In genomic region chr19:46021531-46022041, GRCh38 we compare ENCODE assay signal across 22 cellular contexts. TPM values are rescaled to one million over a fixed set of nuclear protein-coding genes. Genes with fewer than 3 reads are reported as not detected.
A peak's percentile ranks its signal among the peaks of the same experiment; 100 is the strongest.
DNase-seq lines count a peak whose midpoint lies in the region; ATAC-seq, FAIRE-seq and TF ChIP-seq lines count a peak whose summit lies in the region.
"Had no signal": no experiment of that assay in that cellular context is flagged by ENCODE, and none has a peak within 500 bp of the region (broad histone marks: within the 10 kb centered on the region; RNA-seq: fewer than 3 reads in every experiment).

No MANE protein-coding gene starts in this region.

- H3K9me2 ChIP-seq in OCI-LY7 (ENCODE audit: insufficient read depth, low read length) = no peaks in the 10 kb centered on the region
- no peaks in the 10 kb centered on the region for H3K9me2 ChIP-seq in MM.1S (replicated peaks; ENCODE audit: insufficient read depth, low read length)

- POLR2A ChIA-PET in A549 (lab: Yijun Ruan, JAX) = no interaction called here
- POLR2A ChIA-PET in MCF 10A (lab: Yijun Ruan, JAX) = interaction anchor here (1.0 to 2.3 kb wide), 3 partner anchors 19 to 136 kb away, joined by 3 to 8 read pairs (median 5); partner anchors contain the start of gene IRF2BP1
- POLR2A ChIA-PET in HepG2 (lab: Yijun Ruan, JAX) = no interaction called here
- POLR2A ChIA-PET in OCI-LY7 (lab: Charles Lee) = no interaction called here

- H3F3A ChIP-seq in MM.1S (ENCODE audit: insufficient read depth, low read length) = no peaks in the 10 kb centered on the region

- no peak for FAIRE-seq in A549 (lab: Jason Lieb, UNC)
- FAIRE-seq in HepG2 (lab: Jason Lieb, UNC) = no peak

- H3K9me3 Mint-ChIP-seq in MCF 10A (ENCODE audit: unreplicated experiment) = no peaks in the 10 kb centered on the region
- H3K9me3 Mint-ChIP-seq: CD8-positive, alpha-beta memory T cell; HFFc6; stimulated activated effector memory CD8-positive, alpha-beta T cell treated with anti-CD3 and anti-CD28 coated beads, Interleukin-12 subunit alpha, Interleukin-12 subunit beta, amount 100 ng/mL, for 72 hours had no signal

- H3K27me3 Mint-ChIP-seq in MCF 10A (ENCODE audit: insufficient read depth, unreplicated experiment) = no peaks in the 10 kb centered on the region

- WGBS in A549 (ENCODE audit: missing lambda C conversion rate) = 74% methylated on average over 11 of the region's 11 CpGs
- 72% methylated on average over 7 of the region's 11 CpGs for WGBS in HepG2 (ENCODE audit: low lambda C conversion rate)

- H3K4me2 ChIP-seq in A549 (no peak overlapping the region), HepG2 (ENCODE audit: low read depth, low read length) (no peak overlapping the region), OCI-LY7 (ENCODE audit: low read length) (no peak overlapping the region), MM.1S (ENCODE audit: low read depth, low read length) (no peak overlapping the region)

- no peak overlapping the region for H3K27ac Mint-ChIP-seq in MCF 10A (ENCODE audit: low read depth, unreplicated experiment)
- H3K27ac Mint-ChIP-seq: CD8-positive, alpha-beta memory T cell; HFFc6; IgD-negative memory B cell; stimulated activated effector memory CD8-positive, alpha-beta T cell treated with anti-CD3 and anti-CD28 coated beads, Interleukin-12 subunit alpha, Interleukin-12 subunit beta, amount 100 ng/mL, for 72 hours had no signal

- TF ChIP-seq POLR2A in A549 (IDR thresholded peaks at IDR 0.05; ENCODE audit: low read length) = no peak
- no peak for TF ChIP-seq POLR2A in HepG2 (IDR thresholded peaks at IDR 0.05; ENCODE audit: insufficient read depth in 1 of 2, low read depth in 2 of 2, low read length in 2 of 2)

- H3K4me3 ChIP-seq in A549 = no peak overlapping the region
- no peak overlapping the region for H3K4me3 ChIP-seq in HepG2 (replicated peaks in 1 of 3; ENCODE audit: insufficient read depth in 1 of 3, low read depth in 2 of 3, low read length in 3 of 3)
- no peak overlapping the region for H3K4me3 ChIP-seq in OCI-LY7 (ENCODE audit: low read depth, low read length, poor library complexity, severe bottlenecking)
- no peak overlapping the region for H3K4me3 ChIP-seq in MM.1S (ENCODE audit: low read length)

- CTCF ChIA-PET in A549 (lab: Yijun Ruan, JAX) (interaction anchor here (0.7 to 23.2 kb wide), 11 partner anchors 11 to 242 kb away, joined by 3 to 1009 read pairs (median 5); no protein-coding TSS in a partner anchor), MCF 10A (lab: Yijun Ruan, JAX) (interaction anchor here (0.9 to 11.3 kb wide), 3 partner anchors 11 to 57 kb away, joined by 3 to 216 read pairs (median 8); no protein-coding TSS in a partner anchor), HepG2 (lab: Yijun Ruan, JAX; ENCODE audit: low intra/inter-chr PET ratio, low total read pairs) (no interaction called here), OCI-LY7 (lab: Charles Lee; ENCODE audit: unreplicated experiment) (no interaction called here)

- no peak for TF ChIP-seq EP300 in A549 (IDR thresholded peaks at IDR 0.05)
- TF ChIP-seq EP300 in HepG2 (IDR thresholded peaks at IDR 0.05; ENCODE audit: low read depth in 2 of 2, low read length in 2 of 2) = no peak
- TF ChIP-seq EP300 in HepG2 (CRISPR knock-in tag; IDR thresholded peaks at IDR 0.05; ENCODE audit: borderline replicate concordance) = no peak

- H2AFZ ChIP-seq in HepG2 (ENCODE audit: low read length) (no peak overlapping the region), OCI-LY7 (ENCODE audit: low read length) (no peak overlapping the region), MM.1S (ENCODE audit: low read length) (no peak overlapping the region)

- H3K36me3 ChIP-seq in HepG2 (replicated peaks in 1 of 2; ENCODE audit: control insufficient read depth in 1 of 2, insufficient read depth in 2 of 2, low read length in 2 of 2) (no peaks in the 10 kb centered on the region), OCI-LY7 (ENCODE audit: insufficient read depth, low read length) (peaks cover 7% of the 10 kb centered on the region), MM.1S (replicated peaks; ENCODE audit: insufficient read depth, low read length) (no peaks in the 10 kb centered on the region)
- H3K36me3 ChIP-seq: upper lobe of left lung had no signal

- no peaks in the 10 kb centered on the region for H4K20me1 ChIP-seq in HepG2 (ENCODE audit: insufficient read depth, low read length)
- H4K20me1 ChIP-seq in OCI-LY7 (ENCODE audit: insufficient read depth, low read length) = no peaks in the 10 kb centered on the region
- H4K20me1 ChIP-seq in MM.1S (ENCODE audit: insufficient read depth, low read length) = no peaks in the 10 kb centered on the region

- intact Hi-C loops in MCF 10A (cut with micrococcal nuclease) (no loop called here), HepG2 (cut with micrococcal nuclease; ENCODE audit: unreplicated experiment) (no loop called here), OCI-LY7 (cut with micrococcal nuclease; ENCODE audit: unreplicated experiment) (loop anchor here (10.0 kb wide), 1 partner anchor 163 kb away; no protein-coding TSS in a partner anchor)

- H3K4me3 Mint-ChIP-seq in MCF 10A (ENCODE audit: unreplicated experiment) = no peak overlapping the region
- H3K4me3 Mint-ChIP-seq: CD8-positive, alpha-beta memory T cell; HFFc6; IgD-negative memory B cell; stimulated activated effector memory CD8-positive, alpha-beta T cell treated with anti-CD3 and anti-CD28 coated beads, Interleukin-12 subunit alpha, Interleukin-12 subunit beta, amount 100 ng/mL, for 72 hours had no signal

- peak; percentile 11 to 28; a peak in 3 of 6 replicates for ATAC-seq in A549
- ATAC-seq in HepG2 = no peak
- ATAC-seq: PC-3; stimulated activated effector memory CD8-positive, alpha-beta T cell treated with anti-CD3 and anti-CD28 coated beads, Interleukin-12 subunit alpha, Interleukin-12 subunit beta, amount 100 ng/mL, for 72 hours had no signal

- peak in 1 of 2 experiments; percentile 34 for DNase-seq in A549 (ENCODE audit: low read depth in 1 of 2, low spot score in 1 of 2)
- DNase-seq in HPDE6-E6E7 (ENCODE audit: extremely low spot score) = peak; percentile 54
- DNase-seq in MCF 10A (ENCODE audit: unreplicated experiment) = peak; percentile 74
- DNase-seq in HepG2 (ENCODE audit: low spot score) = no peak
- DNase-seq in ACHN = no peak
- DNase-seq in OCI-LY7 (ENCODE audit: low spot score) = no peak
- no peak for DNase-seq in stimulated activated CD4-positive, alpha-beta T cell treated with anti-CD3 and anti-CD28 coated beads, Interleukin-4, amount 100 ng/mL, for 24 hours
- DNase-seq in MM.1S = no peak
- DNase-seq: activated gamma-delta T cell; CD8-positive, alpha-beta memory T cell; HFFc6; mesenchymal stem cell; NCI-H1105 treated with DMSO at 0.1 percent for 48 hours; NCI-H446 treated with DMSO at 0.1 percent for 48 hours; nucleus accumbens; PC-3; upper lobe of left lung had no signal

- peaks cover 16% of the 10 kb centered on the region for H3K4me1 Mint-ChIP-seq in MCF 10A (ENCODE audit: insufficient read depth, unreplicated experiment)

- H3K4me1 ChIP-seq in A549 = peaks cover 4% of the 10 kb centered on the region; the same call in 2 of the 3 replicates
- peaks cover 5% of the 10 kb centered on the region for H3K4me1 ChIP-seq in HepG2 (ENCODE audit: insufficient read depth, low read length)
- no peaks in the 10 kb centered on the region for H3K4me1 ChIP-seq in OCI-LY7 (ENCODE audit: insufficient read depth, low read length, poor library complexity, severe bottlenecking)
- 0 out of 2 replicates have a peak, but pooled peaks cover 4% of the 10 kb centered on the region for H3K4me1 ChIP-seq in MM.1S (ENCODE audit: low read length)

- TF ChIP-seq RAD21 in A549 (conservative IDR thresholded peaks at IDR 0.05 in 1 of 2, IDR thresholded peaks at IDR 0.05 in 1 of 2) (no peak), HepG2 (CRISPR knock-in tag; IDR thresholded peaks at IDR 0.05) (no peak)

- in situ Hi-C loops in HepG2 (cut with HindIII; ENCODE audit: extremely low pct_ligation_motif_present, low pct_unique_long_range_greater_than_20kb) (loop anchor here (5.0 kb wide), 1 partner anchor 171 kb away; no protein-coding TSS in a partner anchor), ACHN (cut with HindIII; ENCODE audit: low pct_ligation_motif_present, low pct_unique_long_range_greater_than_20kb, low sequenced_read_pairs) (no loop called here)

- no peaks in the 10 kb centered on the region for H3K9me3 ChIP-seq in A549
- no peaks in the 10 kb centered on the region for H3K9me3 ChIP-seq in HepG2 (ENCODE audit: low read length)
- H3K9me3 ChIP-seq in OCI-LY7 (ENCODE audit: low read length) = no peaks in the 10 kb centered on the region
- no peaks in the 10 kb centered on the region for H3K9me3 ChIP-seq in MM.1S (replicated peaks; ENCODE audit: insufficient read depth, low read length)
- H3K9me3 ChIP-seq: upper lobe of left lung had no signal

- H3K79me2 ChIP-seq in HepG2 (ENCODE audit: insufficient read depth, low read length) (no peaks in the 10 kb centered on the region), OCI-LY7 (ENCODE audit: insufficient read depth, low read depth, low read length) (no peaks in the 10 kb centered on the region), MM.1S (ENCODE audit: low read length) (no peaks in the 10 kb centered on the region)

- H3K27ac ChIP-seq in A549 = no peak overlapping the region
- no peak overlapping the region for H3K27ac ChIP-seq in HepG2 (ENCODE audit: extremely low read length, insufficient read depth, low read length)
- H3K27ac ChIP-seq in OCI-LY7 (ENCODE audit: low read depth, low read length, poor library complexity, severe bottlenecking) = no peak overlapping the region
- no peak overlapping the region for H3K27ac ChIP-seq in MM.1S (ENCODE audit: low read length)
- H3K27ac ChIP-seq: epithelial cell of prostate had no signal

- H3K9ac ChIP-seq in HepG2 (ENCODE audit: insufficient read depth, low read depth, low read length) (no peak overlapping the region), MM.1S (ENCODE audit: low read length) (no peak overlapping the region)

- no peak for TF ChIP-seq CTCF in A549 (IDR thresholded peaks at IDR 0.05)
- TF ChIP-seq CTCF in MCF 10A (IDR thresholded peaks at IDR 0.05; ENCODE audit: unreplicated experiment) = no peak
- TF ChIP-seq CTCF in HepG2 (CRISPR knock-in tag; IDR thresholded peaks at IDR 0.05) = 0 out of 2 replicates have a peak, but pooled peaks have one; percentile 8
- TF ChIP-seq CTCF in OCI-LY7 (conservative IDR thresholded peaks at IDR 0.05; ENCODE audit: low read length) = no peak
- no peak for TF ChIP-seq CTCF in MM.1S (IDR thresholded peaks at IDR 0.05; ENCODE audit: low read length)

- no TSS peak for BruUV-seq in MCF 10A (replicated peaks; lab: Mats Ljungman, UMichigan)
- BruUV-seq in HepG2 (replicated peaks; lab: Mats Ljungman, UMichigan) = no TSS peak
- BruUV-seq in OCI-LY7 (replicated peaks; lab: Mats Ljungman, UMichigan) = no TSS peak

- peaks cover 25% of the 10 kb centered on the region for H3K36me3 Mint-ChIP-seq in MCF 10A (ENCODE audit: insufficient read depth, unreplicated experiment)
- H3K36me3 Mint-ChIP-seq: IgD-negative memory B cell had no signal

- H3K27me3 ChIP-seq in HepG2 (ENCODE audit: control insufficient read depth in 1 of 2, insufficient read depth in 2 of 2, low read length in 2 of 2) (no peaks in the 10 kb centered on the region), MM.1S (replicated peaks; ENCODE audit: insufficient read depth, low read length) (no peaks in the 10 kb centered on the region)

RNA-seq across cellular contexts. Expression of gene PGLYRP1, which starts 1.3 kb away (rescaled TPM):
- polyA plus RNA-seq in A549 (2011; rRNA removed) (not detected in 2 replicates), A549 (2017; fragmentation: RNase III; extraction: RNeasy Plus Mini Kit Qiagen cat#74134 plus additional on column Dnase treatment) (not detected in 3 replicates), HepG2 (2011; rRNA removed) (not detected in 2 replicates)
- polyA plus RNA-seq in A549 (2012; cell fraction: cytosol; rRNA removed) = not detected in 2 replicates
- polyA plus RNA-seq in A549 (2012; cell fraction: nucleus; rRNA removed) = not detected in 2 replicates
- polyA minus RNA-seq in A549 (2011; rRNA and poly(A)+ RNA removed) = not detected in 2 replicates
- total RNA-seq in MCF 10A (2022) (not detected in 2 replicates), HepG2 (2016; rRNA removed; fragmentation: Illumina TruSeq; extraction: Trizol) (not detected in 2 replicates), OCI-LY7 (2022) (not detected in 2 replicates)
- not detected in 2 replicates for total RNA-seq in HepG2 (2016; cell fraction: cytosol; rRNA removed; fragmentation: Illumina TruSeq; extraction: Trizol; ENCODE audit: low read depth)
- total RNA-seq in HepG2 (2016; cell fraction: insoluble cytoplasmic fraction; rRNA removed; fragmentation: Illumina TruSeq; extraction: Trizol) = not detected in 2 replicates
- not detected in 2 replicates for total RNA-seq in HepG2 (2016; cell fraction: membrane; rRNA removed; fragmentation: Illumina TruSeq; extraction: Trizol)
- not detected in 2 replicates for total RNA-seq in HepG2 (2016; cell fraction: nucleus; rRNA removed; fragmentation: Illumina TruSeq; extraction: Trizol)
- polyA plus RNA-seq in HepG2 (2011; cell fraction: cytosol; rRNA removed) = not detected in 2 replicates
- polyA plus RNA-seq in HepG2 (2011; cell fraction: nucleus; rRNA removed) = not detected in 2 replicates
- polyA plus RNA-seq in HepG2 (2012) = not detected in 2 replicates
- polyA plus RNA-seq in HepG2 (2016; cell fraction: cytosol; fragmentation: Illumina TruSeq; extraction: Trizol; ENCODE audit: low read depth) = not detected in 2 replicates
- not detected in 2 replicates for polyA plus RNA-seq in HepG2 (2016; cell fraction: insoluble cytoplasmic fraction; fragmentation: Illumina TruSeq; extraction: Trizol; ENCODE audit: low read depth)
- polyA plus RNA-seq in HepG2 (2016; cell fraction: membrane; fragmentation: Illumina TruSeq; extraction: Trizol; ENCODE audit: low read depth) = not detected in 2 replicates
- not detected in 2 replicates for polyA plus RNA-seq in HepG2 (2016; cell fraction: nucleus; fragmentation: Illumina TruSeq; extraction: Trizol; ENCODE audit: insufficient read depth, low read depth)
- not detected in 2 replicates for polyA minus RNA-seq in HepG2 (2011; rRNA and poly(A)+ RNA removed; ENCODE audit: low replicate concordance)
- not detected in 2 replicates for polyA minus RNA-seq in HepG2 (2011; cell fraction: cytosol; rRNA and poly(A)+ RNA removed)
- not detected in 2 replicates for polyA minus RNA-seq in HepG2 (2011; cell fraction: nucleus; rRNA and poly(A)+ RNA removed)
- not detected in 2 replicates for total RNA-seq in OCI-LY7 (2014; rRNA removed; shearing (Covaris generic))
- total RNA-seq: activated CD8-positive, alpha-beta memory T cell treated with anti-CD3 and anti-CD28 coated beads for 36 hours; CD8-positive, alpha-beta memory T cell; glomerular endothelial cell; HFFc6; PC-3 had no signal
- polyA plus RNA-seq: CD8-positive, alpha-beta memory T cell; IgD-negative memory B cell had no signal

RNA-seq across cellular contexts. Expression of gene IGFL4, which starts 19.2 kb away (rescaled TPM):
- 1.7 and 2.4 TPM in 2 replicates for polyA plus RNA-seq in A549 (2011; rRNA removed)
- polyA plus RNA-seq in A549 (2012; cell fraction: cytosol; rRNA removed) = 0.03 TPM in 2 replicates
- polyA plus RNA-seq in A549 (2012; cell fraction: nucleus; rRNA removed) = 0.40 and 0.66 TPM in 2 replicates
- polyA plus RNA-seq in A549 (2017; fragmentation: RNase III; extraction: RNeasy Plus Mini Kit Qiagen cat#74134 plus additional on column Dnase treatment) = 1.3 to 3.1 TPM (median 2.8 TPM) in 3 replicates
- polyA minus RNA-seq in A549 (2011; rRNA and poly(A)+ RNA removed) = 0.83 and 1.7 TPM in 2 replicates
- 0.54 TPM in 1 of 2 replicates, not detected in the other for total RNA-seq in MCF 10A (2022)
- total RNA-seq in HepG2 (2016; rRNA removed; fragmentation: Illumina TruSeq; extraction: Trizol) = 0.20 and 1.4 TPM in 2 replicates
- total RNA-seq in HepG2 (2016; cell fraction: cytosol; rRNA removed; fragmentation: Illumina TruSeq; extraction: Trizol; ENCODE audit: low read depth) = 0.09 TPM in 1 of 2 replicates, not detected in the other
- 0.27 and 1.5 TPM in 2 replicates for total RNA-seq in HepG2 (2016; cell fraction: insoluble cytoplasmic fraction; rRNA removed; fragmentation: Illumina TruSeq; extraction: Trizol)
- 0.28 and 0.43 TPM in 2 replicates for total RNA-seq in HepG2 (2016; cell fraction: membrane; rRNA removed; fragmentation: Illumina TruSeq; extraction: Trizol)
- total RNA-seq in HepG2 (2016; cell fraction: nucleus; rRNA removed; fragmentation: Illumina TruSeq; extraction: Trizol) = 3.3 and 3.7 TPM in 2 replicates
- 1.1 and 1.2 TPM in 2 replicates for polyA plus RNA-seq in HepG2 (2011; rRNA removed)
- 0.09 and 0.18 TPM in 2 replicates for polyA plus RNA-seq in HepG2 (2011; cell fraction: cytosol; rRNA removed)
- 5.3 and 5.9 TPM in 2 replicates for polyA plus RNA-seq in HepG2 (2011; cell fraction: nucleus; rRNA removed)
- polyA plus RNA-seq in HepG2 (2012) = 0.47 and 0.83 TPM in 2 replicates
- polyA plus RNA-seq in HepG2 (2016; cell fraction: cytosol; fragmentation: Illumina TruSeq; extraction: Trizol; ENCODE audit: low read depth) = 0.05 TPM in 1 of 2 replicates, not detected in the other
- 0.14 and 0.24 TPM in 2 replicates for polyA plus RNA-seq in HepG2 (2016; cell fraction: insoluble cytoplasmic fraction; fragmentation: Illumina TruSeq; extraction: Trizol; ENCODE audit: low read depth)
- 0.06 and 0.22 TPM in 2 replicates for polyA plus RNA-seq in HepG2 (2016; cell fraction: membrane; fragmentation: Illumina TruSeq; extraction: Trizol; ENCODE audit: low read depth)
- 7.1 and 7.2 TPM in 2 replicates for polyA plus RNA-seq in HepG2 (2016; cell fraction: nucleus; fragmentation: Illumina TruSeq; extraction: Trizol; ENCODE audit: insufficient read depth, low read depth)
- polyA minus RNA-seq in HepG2 (2011; rRNA and poly(A)+ RNA removed; ENCODE audit: low replicate concordance) = 0.07 and 0.10 TPM in 2 replicates
- polyA minus RNA-seq in HepG2 (2011; cell fraction: cytosol; rRNA and poly(A)+ RNA removed) = not detected in 2 replicates
- 1.7 and 2.2 TPM in 2 replicates for polyA minus RNA-seq in HepG2 (2011; cell fraction: nucleus; rRNA and poly(A)+ RNA removed)
- total RNA-seq in OCI-LY7 (2014; rRNA removed; shearing (Covaris generic)) = not detected in 2 replicates
- total RNA-seq in OCI-LY7 (2022) = not detected in 2 replicates
- total RNA-seq: activated CD8-positive, alpha-beta memory T cell treated with anti-CD3 and anti-CD28 coated beads for 36 hours; CD8-positive, alpha-beta memory T cell; glomerular endothelial cell; HFFc6; PC-3; upper lobe of left lung had no signal
- polyA plus RNA-seq: CD8-positive, alpha-beta memory T cell; IgD-negative memory B cell had no signal

RNA-seq across cellular contexts. Expression of gene CCDC61, which starts 26.3 kb away (rescaled TPM):
- polyA plus RNA-seq in A549 (2011; rRNA removed) (3.2 and 4.1 TPM in 2 replicates), A549 (2017; fragmentation: RNase III; extraction: RNeasy Plus Mini Kit Qiagen cat#74134 plus additional on column Dnase treatment) (6.9 to 9.0 TPM (median 8.2 TPM) in 3 replicates), HepG2 (2011; rRNA removed) (4.9 and 6.0 TPM in 2 replicates)
- 6.9 and 8.2 TPM in 2 replicates for polyA plus RNA-seq in A549 (2012; cell fraction: cytosol; rRNA removed)
- 17.3 and 20.1 TPM in 2 replicates for polyA plus RNA-seq in A549 (2012; cell fraction: nucleus; rRNA removed)
- 6.7 and 11.7 TPM in 2 replicates for polyA minus RNA-seq in A549 (2011; rRNA and poly(A)+ RNA removed)
- total RNA-seq in MCF 10A (2022) (17.5 and 18.9 TPM in 2 replicates), HepG2 (2016; rRNA removed; fragmentation: Illumina TruSeq; extraction: Trizol) (3.3 and 4.2 TPM in 2 replicates), OCI-LY7 (2022) (20.1 and 23.0 TPM in 2 replicates)
- 0.53 and 0.71 TPM in 2 replicates for total RNA-seq in HepG2 (2016; cell fraction: cytosol; rRNA removed; fragmentation: Illumina TruSeq; extraction: Trizol; ENCODE audit: low read depth)
- total RNA-seq in HepG2 (2016; cell fraction: insoluble cytoplasmic fraction; rRNA removed; fragmentation: Illumina TruSeq; extraction: Trizol) = 2.2 and 3.8 TPM in 2 replicates
- total RNA-seq in HepG2 (2016; cell fraction: membrane; rRNA removed; fragmentation: Illumina TruSeq; extraction: Trizol) = 0.74 and 1.1 TPM in 2 replicates
- total RNA-seq in HepG2 (2016; cell fraction: nucleus; rRNA removed; fragmentation: Illumina TruSeq; extraction: Trizol) = 4.0 and 4.2 TPM in 2 replicates
- 3.1 and 4.4 TPM in 2 replicates for polyA plus RNA-seq in HepG2 (2011; cell fraction: cytosol; rRNA removed)
- polyA plus RNA-seq in HepG2 (2011; cell fraction: nucleus; rRNA removed) = 22.6 and 26.0 TPM in 2 replicates
- 4.4 and 5.7 TPM in 2 replicates for polyA plus RNA-seq in HepG2 (2012)
- 0.61 and 0.75 TPM in 2 replicates for polyA plus RNA-seq in HepG2 (2016; cell fraction: cytosol; fragmentation: Illumina TruSeq; extraction: Trizol; ENCODE audit: low read depth)
- polyA plus RNA-seq in HepG2 (2016; cell fraction: insoluble cytoplasmic fraction; fragmentation: Illumina TruSeq; extraction: Trizol; ENCODE audit: low read depth) = 4.7 and 5.4 TPM in 2 replicates
- polyA plus RNA-seq in HepG2 (2016; cell fraction: membrane; fragmentation: Illumina TruSeq; extraction: Trizol; ENCODE audit: low read depth) = 0.81 and 1.2 TPM in 2 replicates
- polyA plus RNA-seq in HepG2 (2016; cell fraction: nucleus; fragmentation: Illumina TruSeq; extraction: Trizol; ENCODE audit: insufficient read depth, low read depth) = 12.9 and 13.8 TPM in 2 replicates
- 4.8 and 6.4 TPM in 2 replicates for polyA minus RNA-seq in HepG2 (2011; rRNA and poly(A)+ RNA removed; ENCODE audit: low replicate concordance)
- 1.9 and 2.6 TPM in 2 replicates for polyA minus RNA-seq in HepG2 (2011; cell fraction: cytosol; rRNA and poly(A)+ RNA removed)
- polyA minus RNA-seq in HepG2 (2011; cell fraction: nucleus; rRNA and poly(A)+ RNA removed) = 8.2 and 9.9 TPM in 2 replicates
- 14.2 and 15.3 TPM in 2 replicates for total RNA-seq in OCI-LY7 (2014; rRNA removed; shearing (Covaris generic))

RNA-seq across cellular contexts. Expression of gene NOVA2, which starts 47.9 kb away (rescaled TPM):
- 0.06 and 0.17 TPM in 2 replicates for polyA plus RNA-seq in A549 (2011; rRNA removed)
- 0.03 and 0.04 TPM in 2 replicates for polyA plus RNA-seq in A549 (2012; cell fraction: cytosol; rRNA removed)
- 0.07 and 0.09 TPM in 2 replicates for polyA plus RNA-seq in A549 (2012; cell fraction: nucleus; rRNA removed)
- polyA plus RNA-seq in A549 (2017; fragmentation: RNase III; extraction: RNeasy Plus Mini Kit Qiagen cat#74134 plus additional on column Dnase treatment) = 0.13 to 0.30 TPM (median 0.24 TPM) in 3 replicates
- 0.24 and 0.25 TPM in 2 replicates for polyA minus RNA-seq in A549 (2011; rRNA and poly(A)+ RNA removed)
- not detected in 2 replicates for total RNA-seq in MCF 10A (2022)
- not detected in 2 replicates for total RNA-seq in HepG2 (2016; rRNA removed; fragmentation: Illumina TruSeq; extraction: Trizol)
- total RNA-seq in HepG2 (2016; cell fraction: cytosol; rRNA removed; fragmentation: Illumina TruSeq; extraction: Trizol; ENCODE audit: low read depth) = not detected in 2 replicates
- total RNA-seq in HepG2 (2016; cell fraction: insoluble cytoplasmic fraction; rRNA removed; fragmentation: Illumina TruSeq; extraction: Trizol) = not detected in 2 replicates
- not detected in 2 replicates for total RNA-seq in HepG2 (2016; cell fraction: membrane; rRNA removed; fragmentation: Illumina TruSeq; extraction: Trizol)
- total RNA-seq in HepG2 (2016; cell fraction: nucleus; rRNA removed; fragmentation: Illumina TruSeq; extraction: Trizol) = not detected in 2 replicates
- polyA plus RNA-seq in HepG2 (2011; rRNA removed) = not detected in 2 replicates
- polyA plus RNA-seq in HepG2 (2011; cell fraction: cytosol; rRNA removed) = not detected in 2 replicates
- not detected in 2 replicates for polyA plus RNA-seq in HepG2 (2011; cell fraction: nucleus; rRNA removed)
- polyA plus RNA-seq in HepG2 (2012) = not detected in 2 replicates
- polyA plus RNA-seq in HepG2 (2016; cell fraction: cytosol; fragmentation: Illumina TruSeq; extraction: Trizol; ENCODE audit: low read depth) = not detected in 2 replicates
- not detected in 2 replicates for polyA plus RNA-seq in HepG2 (2016; cell fraction: insoluble cytoplasmic fraction; fragmentation: Illumina TruSeq; extraction: Trizol; ENCODE audit: low read depth)
- polyA plus RNA-seq in HepG2 (2016; cell fraction: membrane; fragmentation: Illumina TruSeq; extraction: Trizol; ENCODE audit: low read depth) = not detected in 2 replicates
- polyA plus RNA-seq in HepG2 (2016; cell fraction: nucleus; fragmentation: Illumina TruSeq; extraction: Trizol; ENCODE audit: insufficient read depth, low read depth) = not detected in 2 replicates
- not detected in 2 replicates for polyA minus RNA-seq in HepG2 (2011; rRNA and poly(A)+ RNA removed; ENCODE audit: low replicate concordance)
- polyA minus RNA-seq in HepG2 (2011; cell fraction: cytosol; rRNA and poly(A)+ RNA removed) = not detected in 2 replicates
- not detected in 2 replicates for polyA minus RNA-seq in HepG2 (2011; cell fraction: nucleus; rRNA and poly(A)+ RNA removed)
- not detected in 2 replicates for total RNA-seq in OCI-LY7 (2014; rRNA removed; shearing (Covaris generic))
- total RNA-seq in OCI-LY7 (2022) = 0.19 and 0.30 TPM in 2 replicates
- total RNA-seq: activated CD8-positive, alpha-beta memory T cell treated with anti-CD3 and anti-CD28 coated beads for 36 hours; CD8-positive, alpha-beta memory T cell; PC-3 had no signal
- polyA plus RNA-seq: CD8-positive, alpha-beta memory T cell; IgD-negative memory B cell had no signal

Comparison
In these comparisons a context has a peak if more than half of its experiments do, and no peak if none do; other contexts are left out.
1. DNase-seq: peak in HPDE6-E6E7 (single experiment) and MCF 10A (single experiment); none in HepG2 (single experiment), ACHN (single experiment), OCI-LY7 (single experiment), stimulated activated CD4-positive, alpha-beta T cell treated with anti-CD3 and anti-CD28 coated beads, Interleukin-4, amount 100 ng/mL, for 24 hours (single experiment) and MM.1S (single experiment).
2. CTCF ChIA-PET loops: an anchor here in A549 (0.7 to 23.2 kb wide) and MCF 10A (0.9 to 11.3 kb wide); none called in HepG2 and OCI-LY7.
3. Of the 38 proteins assayed by ChIP-seq in both HepG2 and A549: peak only in HepG2: CTCF; only in A549: none; in both: none; in neither: 37.